Comparison of ENCODE assay signal across 16 cellular contexts in the genomic region with DNA sequence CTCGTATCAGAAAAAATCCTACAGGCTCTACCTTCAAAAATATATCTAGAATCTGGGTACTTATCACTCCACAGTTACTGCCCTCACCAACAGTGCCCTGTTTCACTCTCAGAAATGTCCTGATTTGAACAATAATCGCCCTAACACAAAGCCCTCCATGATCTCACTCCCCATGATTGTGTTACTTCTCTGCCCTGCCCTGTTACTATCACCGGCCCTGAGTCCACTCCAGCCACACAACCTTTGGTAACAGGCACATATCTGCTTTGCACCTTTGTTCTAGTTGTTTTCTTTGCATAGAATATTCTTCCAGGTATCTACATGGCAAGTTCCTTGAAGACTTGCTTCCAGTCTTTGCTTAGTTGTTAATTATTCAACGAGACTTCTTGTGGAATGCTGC.
A peak's percentile ranks its signal among the peaks of the same experiment; 100 is the strongest.
DNase-seq lines count a peak whose midpoint lies in the region; ATAC-seq, FAIRE-seq and TF ChIP-seq lines count a peak whose summit lies in the region.
"Had no signal": no experiment of that assay in that cellular context is flagged by ENCODE, and none has a peak within 500 bp of the region (broad histone marks: within the 10 kb centered on the region; RNA-seq: fewer than 3 reads in every experiment).

No MANE protein-coding gene starts in this region.

- H2AK5ac ChIP-seq in mesenchymal stem cell (ENCODE audit: low read length, severe bottlenecking) = no peak overlapping the region

- ATAC-seq in HepG2 (peak; percentile 31), right lobe of liver (no peak), HG02571 (IDR thresholded peaks at IDR 0.05; ENCODE audit: unreplicated experiment) (no peak)
- ATAC-seq: CD8-positive, alpha-beta T cell had no signal

- H2BK120ac ChIP-seq in mesenchymal stem cell (ENCODE audit: low read depth, low read length) = no peak overlapping the region

- no peak overlapping the region for H4K91ac ChIP-seq in mesenchymal stem cell (ENCODE audit: low read length)

- H3K4me2 ChIP-seq in HepG2 (ENCODE audit: low read depth, low read length) (no peak overlapping the region), mesenchymal stem cell (ENCODE audit: low read length, poor library complexity, severe bottlenecking) (no peak overlapping the region)
- H3K4me2 ChIP-seq: BLaER1 had no signal

- H2BK5ac ChIP-seq in mesenchymal stem cell (ENCODE audit: low read depth, low read length, poor library complexity, severe bottlenecking) = no peak overlapping the region

- no peak for TF ChIP-seq RAD21 in HepG2 (CRISPR knock-in tag; IDR thresholded peaks at IDR 0.05)

- no peak for FAIRE-seq in HepG2 (lab: Jason Lieb, UNC)
- FAIRE-seq: H1 had no signal

- in situ Hi-C loops in HepG2 (cut with HindIII; ENCODE audit: extremely low pct_ligation_motif_present, low pct_unique_long_range_greater_than_20kb) = no loop called here

- 88% methylated on average over 4 of the region's 4 CpGs for WGBS in HepG2 (ENCODE audit: low lambda C conversion rate)
- WGBS in right lobe of liver (ENCODE audit: insufficient coverage, low coverage, low lambda C conversion rate, missing lambda C conversion rate) = 78% methylated on average over 4 of the region's 4 CpGs
- WGBS in mesenchymal stem cell = 96% methylated on average over 4 of the region's 4 CpGs
- 79 to 91% methylated on average over 4 of the region's 4 CpGs for WGBS in endodermal cell (ENCODE audit: insufficient coverage in 1 of 2, insufficient read length in 1 of 2), 2 experiments

- H3K4ac ChIP-seq in mesenchymal stem cell (ENCODE audit: low read depth in 1 of 2, low read length in 2 of 2) = no peak overlapping the region

- H3K9ac ChIP-seq in HepG2 (ENCODE audit: insufficient read depth, low read depth, low read length) (no peak overlapping the region), mesenchymal stem cell (ENCODE audit: low read length) (no peak overlapping the region), endodermal cell (ENCODE audit: extremely low read depth, low read length, poor library complexity, severe bottlenecking) (no peak overlapping the region)
- H3K9ac ChIP-seq: BLaER1, GM23248 had no signal

- no TSS peak for BruUV-seq in HepG2 (replicated peaks; lab: Mats Ljungman, UMichigan)

- peaks cover 6% of the 10 kb centered on the region for H3K79me1 ChIP-seq in mesenchymal stem cell (replicated peaks; ENCODE audit: low read length, poor library complexity, severe bottlenecking)

- intact Hi-C loops in HepG2 (cut with micrococcal nuclease; ENCODE audit: unreplicated experiment) = no loop called here
- intact Hi-C loops in right lobe of liver (cut with DNase I) = loop anchor here in 1 of 2 donors (10.0 kb wide), 1 partner anchor 63 kb away; no protein-coding TSS in a partner anchor

- H3K9me3 Mint-ChIP-seq in HFFc6 = peaks cover 14% of the 10 kb centered on the region
- H3K9me3 Mint-ChIP-seq in endodermal cell = peaks cover 29% of the 10 kb centered on the region

- H3K23ac ChIP-seq in mesenchymal stem cell (ENCODE audit: low read length in 2 of 2) = no peak overlapping the region

- H2AFZ ChIP-seq in HepG2 (ENCODE audit: low read length) = no peak overlapping the region
- no peak overlapping the region for H2AFZ ChIP-seq in mesenchymal stem cell (ENCODE audit: low read depth, low read length)
- H2AFZ ChIP-seq: GM23248 had no signal

- H3K4me3 Mint-ChIP-seq in HFFc6 (no peak overlapping the region; the same call in 1 of the 2 replicates), endodermal cell (no peak overlapping the region)
- H3K4me3 Mint-ChIP-seq: B cell; CD4-positive, CD25-positive, alpha-beta regulatory T cell; CD8-positive, alpha-beta T cell had no signal

- H4K20me1 ChIP-seq in HepG2 (ENCODE audit: insufficient read depth, low read length) = 0 out of 2 replicates have a peak, but pooled peaks cover 4% of the 10 kb centered on the region
- H4K20me1 ChIP-seq: BLaER1 had no signal

- TF ChIP-seq CTCF in HepG2 (CRISPR knock-in tag; IDR thresholded peaks at IDR 0.05) (no peak), right lobe of liver (IDR thresholded peaks at IDR 0.05) (no peak), HFFc6 (IDR thresholded peaks at IDR 0.05) (no peak), endodermal cell (conservative IDR thresholded peaks at IDR 0.05) (no peak)

- no peaks in the 10 kb centered on the region for H3K36me3 ChIP-seq in HepG2 (replicated peaks in 1 of 2; ENCODE audit: control insufficient read depth in 1 of 2, insufficient read depth in 2 of 2, low read length in 2 of 2)
- no peaks in the 10 kb centered on the region for H3K36me3 ChIP-seq in right lobe of liver
- H3K36me3 ChIP-seq in mesenchymal stem cell (ENCODE audit: control insufficient read depth in 1 of 2, insufficient read depth in 2 of 2, low read depth in 1 of 2, low read length in 2 of 2) = peaks cover 3 to 11% of the 10 kb centered on the region in 2 experiments
- H3K36me3 ChIP-seq in endodermal cell (ENCODE audit: control insufficient read depth, insufficient read depth, low read length) = no peaks in the 10 kb centered on the region
- H3K36me3 ChIP-seq: BLaER1 had no signal

- H3K36me3 Mint-ChIP-seq in HFFc6 (ENCODE audit: low read depth) (peaks cover 58% of the 10 kb centered on the region), endodermal cell (ENCODE audit: low read depth) (peaks cover 29% of the 10 kb centered on the region)

- H3K27me3 ChIP-seq in HepG2 (ENCODE audit: control insufficient read depth in 1 of 2, insufficient read depth in 2 of 2, low read length in 2 of 2) (no peaks in the 10 kb centered on the region), right lobe of liver (no peaks in the 10 kb centered on the region), mesenchymal stem cell (ENCODE audit: control insufficient read depth in 1 of 2, insufficient read depth in 1 of 2, low read length in 2 of 2) (no peaks in the 10 kb centered on the region), endodermal cell (ENCODE audit: control insufficient read depth, insufficient read depth, low read length, poor library complexity, severe bottlenecking) (no peaks in the 10 kb centered on the region)
- H3K27me3 ChIP-seq: BLaER1 had no signal

- TF ChIP-seq POLR2A in HepG2 (IDR thresholded peaks at IDR 0.05; ENCODE audit: insufficient read depth in 1 of 2, low read depth in 2 of 2, low read length in 2 of 2) (no peak), right lobe of liver (IDR thresholded peaks at IDR 0.05) (no peak)

- POLR2A ChIA-PET in HepG2 (lab: Yijun Ruan, JAX) = no interaction called here

- DNase-seq in HepG2 (ENCODE audit: low spot score) (no peak), right lobe of liver (no peak), HFFc6 (no peak), mesenchymal stem cell (no peak), endodermal cell (no peak)
- DNase-seq: DMS79 treated with DMSO at 0.1 percent for 48 hours, GF-D8 had no signal

- H3K27ac Mint-ChIP-seq in HFFc6 (peak overlapping the region; percentile 29; the same call in 1 of the 2 replicates), endodermal cell (no peak overlapping the region)
- H3K27ac Mint-ChIP-seq: B cell; CD4-positive, CD25-positive, alpha-beta regulatory T cell; CD8-positive, alpha-beta T cell had no signal

- no peaks in the 10 kb centered on the region for H3K79me2 ChIP-seq in HepG2 (ENCODE audit: insufficient read depth, low read length)

- H3K27me3 Mint-ChIP-seq in HFFc6 (ENCODE audit: insufficient read depth) (peaks cover 2% of the 10 kb centered on the region), endodermal cell (ENCODE audit: insufficient read depth) (no peaks in the 10 kb centered on the region)

- TF ChIP-seq EP300 in HepG2 (IDR thresholded peaks at IDR 0.05; ENCODE audit: low read depth in 2 of 2, low read length in 2 of 2) (no peak), HepG2 (CRISPR knock-in tag; IDR thresholded peaks at IDR 0.05; ENCODE audit: borderline replicate concordance) (no peak)

- H3K4me3 ChIP-seq in HepG2 (replicated peaks in 1 of 3; ENCODE audit: insufficient read depth in 1 of 3, low read depth in 2 of 3, low read length in 3 of 3) = no peak overlapping the region
- H3K4me3 ChIP-seq in right lobe of liver = no peak overlapping the region
- H3K4me3 ChIP-seq in mesenchymal stem cell (ENCODE audit: insufficient read depth in 1 of 2, low read depth in 1 of 2, low read length in 2 of 2) = no peak overlapping the region
- H3K4me3 ChIP-seq in endodermal cell (ENCODE audit: low read length) = no peak overlapping the region
- H3K4me3 ChIP-seq: BLaER1, GM23248 had no signal

- CTCF ChIA-PET in HepG2 (lab: Yijun Ruan, JAX; ENCODE audit: low intra/inter-chr PET ratio, low total read pairs) = interaction anchor here (0.7 kb wide), 1 partner anchor 69 kb away, joined by 3 read pairs; no protein-coding TSS in a partner anchor

- H4K8ac ChIP-seq in mesenchymal stem cell (ENCODE audit: low read length) = peak overlapping the region; percentile 64

- no peak overlapping the region for H2BK12ac ChIP-seq in mesenchymal stem cell (ENCODE audit: low read length in 2 of 2)

- H3K27ac ChIP-seq in HepG2 (ENCODE audit: extremely low read length, insufficient read depth, low read length) (no peak overlapping the region), right lobe of liver (no peak overlapping the region), mesenchymal stem cell (ENCODE audit: low read length, poor library complexity, severe bottlenecking) (no peak overlapping the region), endodermal cell (ENCODE audit: low read depth, low read length) (no peak overlapping the region)
- H3K27ac ChIP-seq: 22Rv1, BLaER1, C4-2B, GM23248 had no signal

- H3K4me1 Mint-ChIP-seq in HFFc6 (ENCODE audit: low read depth) (peaks cover 41% of the 10 kb centered on the region), endodermal cell (peaks cover 17% of the 10 kb centered on the region)
- H3K4me1 Mint-ChIP-seq: B cell; CD4-positive, CD25-positive, alpha-beta regulatory T cell had no signal

- no peaks in the 10 kb centered on the region for H3K9me3 ChIP-seq in HepG2 (ENCODE audit: low read length)
- no peaks in the 10 kb centered on the region for H3K9me3 ChIP-seq in right lobe of liver
- peaks cover 6% of the 10 kb centered on the region for H3K9me3 ChIP-seq in mesenchymal stem cell (ENCODE audit: control insufficient read depth, low read length)
- H3K9me3 ChIP-seq in endodermal cell (ENCODE audit: control insufficient read depth, low read length) = peaks cover 15% of the 10 kb centered on the region

- H3K14ac ChIP-seq in mesenchymal stem cell (ENCODE audit: low read length in 2 of 2) = no peak overlapping the region

- no peak overlapping the region for H3K18ac ChIP-seq in mesenchymal stem cell (ENCODE audit: low read depth in 1 of 2, low read length in 2 of 2)

- H2BK15ac ChIP-seq in mesenchymal stem cell (ENCODE audit: low read depth, poor library complexity, severe bottlenecking) = no peak overlapping the region

- H3K4me1 ChIP-seq in HepG2 (ENCODE audit: insufficient read depth, low read length) (no peaks in the 10 kb centered on the region), right lobe of liver (no peaks in the 10 kb centered on the region), mesenchymal stem cell (ENCODE audit: control insufficient read depth, insufficient read depth, low read depth, low read length) (no peaks in the 10 kb centered on the region), endodermal cell (ENCODE audit: control insufficient read depth, insufficient read depth, low read length) (no peaks in the 10 kb centered on the region)
- H3K4me1 ChIP-seq: BLaER1 had no signal

TF ChIP-seq in HepG2, 621 proteins besides CTCF, POLR2A, EP300 and RAD21 (continues in another document):
- no peak for TF ChIP-seq ZNF720 (CRISPR knock-in tag; IDR thresholded peaks at IDR 0.05)
- 0 out of 2 replicates have a peak, but pooled peaks have one; percentile 20 for TF ChIP-seq POLR2G (IDR thresholded peaks at IDR 0.05; ENCODE audit: low read depth, low read length)
